25 cellular contexts compared by ENCODE assay signal in the genomic region with DNA sequence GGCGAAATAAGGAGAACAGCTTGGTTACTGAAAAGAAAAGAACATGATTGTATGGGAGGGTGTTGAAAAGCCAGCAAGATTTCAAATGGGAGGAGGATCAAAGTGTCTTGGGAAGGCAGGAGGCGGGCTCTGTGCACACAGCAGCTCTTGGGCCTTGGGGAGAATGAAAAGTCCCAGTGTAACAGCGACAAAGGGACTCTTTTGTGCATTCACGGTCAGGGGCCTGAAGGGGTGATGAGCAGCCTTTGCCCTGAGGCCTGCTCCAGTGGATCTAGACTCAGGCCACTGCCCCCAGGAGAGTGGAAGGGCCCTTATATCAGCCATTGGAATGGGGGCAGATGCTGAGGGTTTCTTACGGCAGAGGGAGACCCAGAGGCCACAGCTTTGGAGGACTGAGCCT.
DNase-seq lines count a peak whose midpoint lies in the region; ATAC-seq, FAIRE-seq and TF ChIP-seq lines count a peak whose summit lies in the region.
"Had no signal": no experiment of that assay in that cellular context is flagged by ENCODE, and none has a peak within 500 bp of the region (broad histone marks: within the 10 kb centered on the region; RNA-seq: fewer than 3 reads in every experiment).

No MANE protein-coding gene starts in this region.

- H3K9me3 ChIP-seq in Panc1 (ENCODE audit: control insufficient read depth, insufficient read depth, low read depth, low read length) = 0 out of 2 replicates have a peak, but pooled peaks cover 3% of the 10 kb centered on the region
- no peaks in the 10 kb centered on the region for H3K9me3 ChIP-seq in H1 (ENCODE audit: insufficient read depth in 2 of 2, low read depth in 1 of 2, low read length in 1 of 2)
- H3K9me3 ChIP-seq in tibial nerve = peaks cover 0 to 5% (median 0%) of the 10 kb centered on the region in 4 donors
- no peaks in the 10 kb centered on the region for H3K9me3 ChIP-seq in testis
- H3K9me3 ChIP-seq: ascending aorta had no signal

- H3K4ac ChIP-seq in H1 (replicated peaks; ENCODE audit: insufficient read length, low read depth, low read length) = no peak overlapping the region

- TF ChIP-seq CTCF in Panc1 (IDR thresholded peaks at IDR 0.05) = no peak
- TF ChIP-seq CTCF in H1 (IDR thresholded peaks at IDR 0.05; ENCODE audit: control extremely low read depth in 1 of 3, insufficient read depth in 1 of 3, low read depth in 1 of 3, low read length in 3 of 3) = no peak
- TF ChIP-seq CTCF in tibial nerve (IDR thresholded peaks at IDR 0.05) = no peak
- no peak for TF ChIP-seq CTCF in testis (IDR thresholded peaks at IDR 0.05)

- H4K20me1 ChIP-seq in H1 (replicated peaks in 1 of 2; ENCODE audit: control insufficient read depth in 1 of 2, insufficient read depth in 2 of 2, low read length in 2 of 2) = no peaks in the 10 kb centered on the region

- no peaks in the 10 kb centered on the region for H3K79me2 ChIP-seq in H1 (ENCODE audit: control insufficient read depth in 1 of 2, insufficient read depth in 2 of 2, low read length in 2 of 2)

- POLR2A ChIA-PET in Panc1 (lab: Charles Lee) = no interaction called here
- POLR2A ChIA-PET in H1 (lab: Charles Lee; ENCODE audit: partially characterized antibody) = no interaction called here

- H3K79me1 ChIP-seq in H1 (ENCODE audit: low read depth, low read length) = no peaks in the 10 kb centered on the region

- H4K91ac ChIP-seq in H1 (replicated peaks; ENCODE audit: insufficient read length, low read length) = no peak overlapping the region

- ATAC-seq in Panc1 = no peak
- ATAC-seq: activated T-helper 17 cell treated with anti-CD3 and anti-CD28 coated beads, Interleukin-2, amount 50 U/mL, for 72 hours; HCT116; K562 had no signal

- H3K27ac ChIP-seq in Panc1 (ENCODE audit: low read length) (peak overlapping the region; percentile 4; the same call in 1 of the 2 replicates), H1 (ENCODE audit: low read depth, low read length) (no peak overlapping the region), tibial nerve (peak overlapping the region in 2 of 4 donors; percentile 82 to 93), testis (no peak overlapping the region)
- H3K27ac ChIP-seq: ascending aorta, SK-N-MC had no signal

- no peak for FAIRE-seq in H1 (lab: Jason Lieb, UNC)
- FAIRE-seq: endothelial cell of umbilical vein, K562, kidney had no signal

- H2BK120ac ChIP-seq in H1 (replicated peaks; ENCODE audit: low read depth, low read length) = no peak overlapping the region

- H2AK5ac ChIP-seq in H1 (ENCODE audit: low read depth, low read length) = no peak overlapping the region

- no TSS peak for BruUV-seq in Panc1 (replicated peaks; lab: Mats Ljungman, UMichigan)

- no peak overlapping the region for H3K23ac ChIP-seq in H1 (ENCODE audit: insufficient read length)

- no peaks in the 10 kb centered on the region; the same call in 1 of the 2 replicates for H3K23me2 ChIP-seq in H1 (ENCODE audit: low read depth, low read length)

- no peak overlapping the region for H3K14ac ChIP-seq in H1 (ENCODE audit: insufficient read length)

- H3K18ac ChIP-seq in H1 (ENCODE audit: extremely low read depth, low read length) = no peak overlapping the region

- H2BK5ac ChIP-seq in H1 (ENCODE audit: low read depth, low read length) = no peak overlapping the region

- H2BK15ac ChIP-seq in H1 (ENCODE audit: low read length) = no peak overlapping the region

- H3K56ac ChIP-seq in H1 (replicated peaks; ENCODE audit: insufficient read length, low read depth, low read length) = no peak overlapping the region

- TF ChIP-seq RAD21 in H1 (IDR thresholded peaks at IDR 0.05 in 1 of 2, conservative IDR thresholded peaks at IDR 0.05 in 1 of 2; ENCODE audit: low read depth in 2 of 2, low read length in 2 of 2) = no peak

- H2BK12ac ChIP-seq in H1 (ENCODE audit: low read depth, low read length) = no peak overlapping the region

- no peaks in the 10 kb centered on the region for H3K36me3 ChIP-seq in Panc1 (ENCODE audit: control insufficient read depth, insufficient read depth, low read length)
- H3K36me3 ChIP-seq in H1 (ENCODE audit: control insufficient read depth in 2 of 4, insufficient read depth in 4 of 4, low read length in 3 of 4) = no peaks in the 10 kb centered on the region
- H3K36me3 ChIP-seq in tibial nerve = no peaks in the 10 kb centered on the region
- no peaks in the 10 kb centered on the region for H3K36me3 ChIP-seq in testis (ENCODE audit: low read depth, missing control alignments)
- H3K36me3 ChIP-seq: ascending aorta, MG63 had no signal

- no peak for TF ChIP-seq EP300 in H1 (IDR thresholded peaks at IDR 0.05; ENCODE audit: borderline replicate concordance in 1 of 2, low read depth in 2 of 2, low read length in 2 of 2)
- TF ChIP-seq EP300 in tibial nerve (IDR thresholded peaks at IDR 0.05) = peak in 1 of 2 donors; percentile 79

- no peak overlapping the region for H3K9ac ChIP-seq in H1 (replicated peaks in 1 of 4; ENCODE audit: extremely low read depth in 1 of 4, low read depth in 3 of 4, low read length in 3 of 4)

- in situ Hi-C loops in Panc1 (cut with HindIII; ENCODE audit: low pct_unique_long_range_greater_than_20kb, low sequenced_read_pairs) = no loop called here

- no peak overlapping the region for H3K4me3 ChIP-seq in Panc1 (ENCODE audit: low read depth in 2 of 2, low read length in 2 of 2)
- H3K4me3 ChIP-seq in H1 (ENCODE audit: extremely low read depth in 1 of 4, insufficient read depth in 2 of 4, low read depth in 3 of 4, low read length in 4 of 4) = no peak overlapping the region
- no peak overlapping the region for H3K4me3 ChIP-seq in tibial nerve
- H3K4me3 ChIP-seq in testis = no peak overlapping the region
- H3K4me3 ChIP-seq: ascending aorta, K562, MG63, SK-N-MC, smooth muscle cell had no signal

- H4K5ac ChIP-seq in H1 (ENCODE audit: insufficient read length, low read depth, low read length) = no peak overlapping the region

- no peak overlapping the region for H3K4me2 ChIP-seq in H1 (ENCODE audit: insufficient read depth in 1 of 2, low read depth in 2 of 2, low read length in 2 of 2)
- H3K4me2 ChIP-seq: smooth muscle cell had no signal

- no peak overlapping the region for H2BK20ac ChIP-seq in H1 (ENCODE audit: low read length)

- H3K4me1 ChIP-seq in Panc1 (ENCODE audit: control insufficient read depth, insufficient read depth, low read length) (no peaks in the 10 kb centered on the region), H1 (replicated peaks in 1 of 4; ENCODE audit: control insufficient read depth in 3 of 4, insufficient read depth in 4 of 4, low read length in 3 of 4) (peaks cover 0 to 13% (median 6%) of the 10 kb centered on the region in 4 experiments; a peak in 3 of 7 replicates), tibial nerve (peaks cover 0 to 67% (median 27%) of the 10 kb centered on the region in 4 donors), testis (peaks cover 9% of the 10 kb centered on the region)

- no peaks in the 10 kb centered on the region for H3K27me3 ChIP-seq in Panc1 (ENCODE audit: control insufficient read depth, insufficient read depth, low read length)
- no peaks in the 10 kb centered on the region for H3K27me3 ChIP-seq in H1 (replicated peaks in 1 of 4; ENCODE audit: control insufficient read depth in 3 of 4, extremely low read depth in 1 of 4, insufficient read depth in 3 of 4, low read length in 3 of 4)
- no peaks in the 10 kb centered on the region for H3K27me3 ChIP-seq in tibial nerve
- no peaks in the 10 kb centered on the region for H3K27me3 ChIP-seq in testis
- H3K27me3 ChIP-seq: ascending aorta, MG63 had no signal

- CTCF ChIA-PET in Panc1 (lab: Charles Lee) = no interaction called here
- CTCF ChIA-PET in H1 (lab: Charles Lee; ENCODE audit: partially characterized antibody) = interaction anchor here (1.1 to 2.1 kb wide), 3 partner anchors 63 to 278 kb away, joined by 3 to 9 read pairs (median 3); no protein-coding TSS in a partner anchor

- H2AFZ ChIP-seq in H1 (ENCODE audit: low read length) = 0 out of 2 replicates have a peak overlapping the region, but pooled peaks have one; percentile 6

- TF ChIP-seq POLR2A in H1 (IDR thresholded peaks at IDR 0.05; ENCODE audit: control extremely low read depth in 1 of 2, low read depth in 2 of 2, low read length in 2 of 2) (no peak), tibial nerve (IDR thresholded peaks at IDR 0.05) (no peak), testis (IDR thresholded peaks at IDR 0.05) (no peak)

- intact Hi-C loops in Panc1 (cut with micrococcal nuclease; ENCODE audit: unreplicated experiment) (no loop called here), testis (cut with DNase I; ENCODE audit: low total_unique reads) (no loop called here)

- WGBS in H1 (ENCODE audit: extremely low coverage in 1 of 2, insufficient coverage in 1 of 2, insufficient read length in 1 of 2, insufficient replicate concordance in 2 of 2, low coverage in 1 of 2, low lambda C conversion rate in 2 of 2, missing lambda C conversion rate in 1 of 2), 2 experiments = 89% methylated on average over 5 of the region's 5 CpGs; no CpG with 5 or more reads in 1 of the 2 experiments
- 43 to 48% methylated on average over 5 of the region's 5 CpGs for WGBS in tibial nerve, 2 donors
- WGBS in testis, 2 donors = 55 to 56% methylated on average over 5 of the region's 5 CpGs

- H4K8ac ChIP-seq in H1 (ENCODE audit: extremely low read depth, insufficient read depth, low read length) = no peak overlapping the region

- DNase-seq in Panc1 (ENCODE audit: low read depth, low spot score) (no peak), H1 (ENCODE audit: low read depth in 1 of 2, low spot score in 2 of 2) (no peak), islet precursor cell (peak; percentile 70), putamen (ENCODE audit: low spot score) (peak; percentile 83), tibial nerve (ENCODE audit: low spot score in 2 of 2) (no peak), testis (no peak), NCI-H2081 treated with DMSO at 0.1 percent for 48 hours (lab: John Stamatoyannopoulos, UW) (no peak), NCI-H1930 (lab: John Stamatoyannopoulos, UW) (no peak)
- DNase-seq: ACHN; activated CD4-positive, alpha-beta memory T cell treated with anti-CD3 and anti-CD28 coated beads for 36 hours; activated CD8-positive, alpha-beta memory T cell treated with anti-CD3 and anti-CD28 coated beads, Interleukin-2, amount 50 U/mL, for 48 hours; central memory CD4-positive, alpha-beta T cell; kidney; MG63; NCI-H2081; NCI-H345; NCI-H774; stimulated activated CD4-positive, alpha-beta T cell treated with anti-CD3 and anti-CD28 coated beads, Interleukin-2, amount 100 ng/mL, for 24 hours had no signal

TF ChIP-seq in H1, 55 proteins besides CTCF, POLR2A, EP300 and RAD21 (continues in another document):
- TF ChIP-seq SIRT6 (IDR thresholded peaks at IDR 0.05; ENCODE audit: low read length) (no peak), MAFK (IDR thresholded peaks at IDR 0.05; ENCODE audit: low read depth, low read length) (no peak), FOSL1 (IDR thresholded peaks at IDR 0.05; ENCODE audit: insufficient read depth, low read depth, low read length) (no peak), BRCA1 (IDR thresholded peaks at IDR 0.05; ENCODE audit: low read depth, low read length) (no peak), TEAD4 (IDR thresholded peaks at IDR 0.05; ENCODE audit: low read depth, low read length) (no peak), KDM5A (IDR thresholded peaks at IDR 0.05; ENCODE audit: low read length) (no peak), POU5F1 (IDR thresholded peaks at IDR 0.05; ENCODE audit: low read depth, low read length) (no peak), RNF2 (IDR thresholded peaks at IDR 0.05; ENCODE audit: borderline replicate concordance, low read depth, low read length, missing control alignments, poor library complexity, severe bottlenecking) (no peak)

Comparison
In these comparisons a context has a peak if more than half of its experiments do, and no peak if none do; other contexts are left out.
1. DNase-seq: peak in islet precursor cell (single experiment) and putamen (single experiment); none in Panc1 (single experiment), H1 (0 of 2), tibial nerve (0 of 2), testis (single experiment), NCI-H2081 treated with DMSO at 0.1 percent for 48 hours (single experiment) and NCI-H1930 (0 of 2).